7 cellular contexts compared by ENCODE assay signal in the genomic region with DNA sequence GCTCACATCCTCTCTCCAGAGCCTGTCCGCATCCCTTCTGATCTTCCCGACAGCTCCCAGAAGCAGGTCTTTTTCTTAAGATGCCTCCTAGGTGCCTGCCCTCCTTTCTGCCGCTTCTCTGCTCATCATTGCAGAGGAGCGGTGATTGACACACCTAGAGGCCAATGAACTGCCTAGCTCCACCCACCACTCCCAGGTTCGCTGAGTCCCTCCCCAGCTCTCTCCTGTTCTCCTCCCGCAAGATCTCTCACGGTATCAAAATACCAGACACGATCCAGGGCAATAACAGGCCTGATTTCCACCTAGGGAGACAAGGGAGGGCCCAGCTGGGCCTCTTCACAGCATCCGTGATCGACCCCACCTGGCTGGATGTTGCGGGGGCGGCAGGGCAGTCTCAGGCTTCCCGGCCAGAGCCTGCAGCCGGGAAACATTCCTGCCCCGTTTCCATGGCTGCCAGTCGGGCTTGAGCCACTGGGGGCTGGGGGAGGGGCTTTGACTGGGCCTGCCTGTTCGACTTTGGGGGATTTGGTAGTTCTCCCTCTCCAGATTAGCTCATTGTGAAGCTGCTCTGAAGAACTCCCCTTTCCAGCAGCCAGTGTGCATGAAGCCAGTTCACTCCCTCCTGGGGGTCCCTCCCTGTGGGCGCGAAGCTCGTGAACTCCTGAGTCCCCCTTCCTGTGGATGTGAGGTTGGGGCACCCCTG.
A peak's percentile ranks its signal among the peaks of the same experiment; 100 is the strongest.
DNase-seq lines count a peak whose midpoint lies in the region; ATAC-seq lines count a peak whose summit lies in the region.

No MANE protein-coding gene starts in this region.

- no peaks in the 10 kb centered on the region for H3K36me3 Mint-ChIP-seq in central memory CD8-positive, alpha-beta T cell (ENCODE audit: insufficient read depth)

- no peak overlapping the region for H3K27ac Mint-ChIP-seq in central memory CD8-positive, alpha-beta T cell (ENCODE audit: low read depth)

- DNase-seq in NCI-H1436 (lab: John Stamatoyannopoulos, UW) (peak; percentile 89), iris pigment epithelial cell (ENCODE audit: low read depth) (peak; percentile 94)
- DNase-seq in central memory CD8-positive, alpha-beta T cell (ENCODE audit: low spot score in 2 of 2): peak in 1 of 2 donors; percentile 17
- DNase-seq in stimulated activated CD4-positive, alpha-beta T cell treated with anti-CD3 and anti-CD28 coated beads, Interleukin-15, amount 100 ng/mL, for 48 hours (ENCODE audit: low read depth in 2 of 2): peak; percentile 52 to 65

- peak overlapping the region; percentile 24 for H3K4me3 Mint-ChIP-seq in central memory CD8-positive, alpha-beta T cell

- ATAC-seq in GM19467 (IDR thresholded peaks at IDR 0.05; ENCODE audit: unreplicated experiment): peak; percentile 61
- peak; percentile 74 to 77 for ATAC-seq in activated CD4-positive, CD25-positive, alpha-beta regulatory T cell treated with anti-CD3 and anti-CD28 coated beads, Interleukin-2, amount 50 U/mL, for 24 hours
- no peak for ATAC-seq in central memory CD8-positive, alpha-beta T cell (replicated peaks; ENCODE audit: extremely low read depth, poor library complexity, severe bottlenecking)
- ATAC-seq in GM18861 (IDR thresholded peaks at IDR 0.05; ENCODE audit: unreplicated experiment): no peak

- H3K4me1 Mint-ChIP-seq in central memory CD8-positive, alpha-beta T cell: peaks cover 6% of the 10 kb centered on the region

- H3K27me3 Mint-ChIP-seq in central memory CD8-positive, alpha-beta T cell: peaks cover 43% of the 10 kb centered on the region

- H3K9me3 Mint-ChIP-seq in central memory CD8-positive, alpha-beta T cell: no peaks in the 10 kb centered on the region

Comparison
In these comparisons a context has a peak if more than half of its experiments do, and no peak if none do; other contexts are left out.
1. ATAC-seq: peak in GM19467 (single experiment) and activated CD4-positive, CD25-positive, alpha-beta regulatory T cell treated with anti-CD3 and anti-CD28 coated beads, Interleukin-2, amount 50 U/mL, for 24 hours (2 of 2); none in central memory CD8-positive, alpha-beta T cell (single experiment) and GM18861 (single experiment).